Comparison of ENCODE assay signal across 27 cellular contexts in genomic region chr1:89104687-89105086, GRCh38. TPM values are rescaled to one million over a fixed set of nuclear protein-coding genes. Genes with fewer than 3 reads are reported as not detected.
DNase-seq lines count a peak whose midpoint lies in the region; ATAC-seq and TF ChIP-seq lines count a peak whose summit lies in the region.
"Had no signal": no experiment of that assay in that cellular context is flagged by ENCODE, and none has a peak within 500 bp of the region (broad histone marks: within the 10 kb centered on the region; RNA-seq: fewer than 3 reads in every experiment).

No MANE protein-coding gene starts in this region.

- no peak for ATAC-seq in activated naive CD8-positive, alpha-beta T cell treated with anti-CD3 and anti-CD28 coated beads, Interleukin-2, amount 50 U/mL, for 24 hours
- no peak for ATAC-seq in SK-N-SH treated with all-trans-retinoic acid at 6 μM for 48 hours
- no peak for ATAC-seq in GM19395 (IDR thresholded peaks at IDR 0.05; ENCODE audit: unreplicated experiment)
- ATAC-seq: HepG2, lower lobe of right lung had no signal

- H3K4me1 Mint-ChIP-seq in activated naive CD8-positive, alpha-beta T cell (ENCODE audit: low read depth), result peaks cover 20% of the 10 kb centered on the region
- H3K4me1 Mint-ChIP-seq in activated naive CD8-positive, alpha-beta T cell treated with anti-CD3 and anti-CD28 coated beads, Interleukin-2, amount 50 U/mL, for 24 hours, result peaks cover 5% of the 10 kb centered on the region
- H3K4me1 Mint-ChIP-seq: nephron had no signal

- no peak for DNase-seq in activated naive CD8-positive, alpha-beta T cell treated with anti-CD3 and anti-CD28 coated beads, Interleukin-2, amount 50 U/mL, for 24 hours
- DNase-seq in NCI-H2227 treated with DMSO at 0.1 percent for 48 hours (lab: John Stamatoyannopoulos, UW) (peak; percentile 31), iPS-NIHi7 (ENCODE audit: extremely low spot score) (peak; percentile 16), vagina (ENCODE audit: extremely low spot score in 2 of 2) (no peak)
- DNase-seq: activated CD4-positive, alpha-beta T cell treated with anti-CD3 and anti-CD28 coated beads, Interleukin-2, amount 10 ng/mL, durations not matched to agents 7 days and 5 days; activated CD8-positive, alpha-beta memory T cell treated with anti-CD3 and anti-CD28 coated beads, Interleukin-2, amount 50 U/mL, for 48 hours; activated effector memory CD4-positive, alpha-beta T cell treated with anti-CD3 and anti-CD28 coated beads, Interleukin-2, amount 50 U/mL, for 16 hours; C1 segment of cervical spinal cord; DMS 273 treated with DMSO at 0.1 percent for 48 hours; effector CD4-positive, alpha-beta T cell; lower lobe of right lung; NCI-H1092; NCI-H187; NCI-H526; SHP77; stimulated activated CD8-positive, alpha-beta memory T cell treated with anti-CD3 and anti-CD28 coated beads, Interleukin-4, amount 100 ng/mL, for 48 hours; SW 1271; T-helper 9 cell; transverse colon had no signal

- H3K36me3 Mint-ChIP-seq in activated naive CD8-positive, alpha-beta T cell, result peaks cover 53% of the 10 kb centered on the region
- peaks cover 63% of the 10 kb centered on the region for H3K36me3 Mint-ChIP-seq in activated naive CD8-positive, alpha-beta T cell treated with anti-CD3 and anti-CD28 coated beads, Interleukin-2, amount 50 U/mL, for 24 hours (ENCODE audit: low read depth)

- H3K4me3 ChIP-seq in vagina, result no peak overlapping the region
- H3K4me3 ChIP-seq: lower lobe of right lung, skin epidermis, transverse colon had no signal

- intact Hi-C loops in vagina (cut with DNase I), result no loop called here

- peaks cover 4% of the 10 kb centered on the region for H3K9me3 Mint-ChIP-seq in activated naive CD8-positive, alpha-beta T cell (ENCODE audit: low read depth)
- peaks cover 21% of the 10 kb centered on the region for H3K9me3 Mint-ChIP-seq in activated naive CD8-positive, alpha-beta T cell treated with anti-CD3 and anti-CD28 coated beads, Interleukin-2, amount 50 U/mL, for 24 hours
- H3K9me3 Mint-ChIP-seq: nephron had no signal

- H3K4me1 ChIP-seq in vagina, result no peaks in the 10 kb centered on the region
- H3K4me1 ChIP-seq: lower lobe of right lung, transverse colon had no signal

- no peak for TF ChIP-seq CTCF in vagina (IDR thresholded peaks at IDR 0.05)

- H3K9me3 ChIP-seq in vagina, result no peaks in the 10 kb centered on the region
- H3K9me3 ChIP-seq: lower lobe of right lung, transverse colon had no signal

- no peaks in the 10 kb centered on the region for H3K27me3 Mint-ChIP-seq in activated naive CD8-positive, alpha-beta T cell
- no peaks in the 10 kb centered on the region for H3K27me3 Mint-ChIP-seq in activated naive CD8-positive, alpha-beta T cell treated with anti-CD3 and anti-CD28 coated beads, Interleukin-2, amount 50 U/mL, for 24 hours
- H3K27me3 Mint-ChIP-seq: activated CD4-positive, alpha-beta T cell treated with anti-CD3 and anti-CD28 coated beads, Interleukin-2, amount 10 ng/mL, durations not matched to agents 7 days and 5 days had no signal

- no peak for TF ChIP-seq POLR2A in vagina (IDR thresholded peaks at IDR 0.05)

- no peak overlapping the region for H3K4me3 Mint-ChIP-seq in activated naive CD8-positive, alpha-beta T cell
- H3K4me3 Mint-ChIP-seq in activated naive CD8-positive, alpha-beta T cell treated with anti-CD3 and anti-CD28 coated beads, Interleukin-2, amount 50 U/mL, for 24 hours, result no peak overlapping the region
- H3K4me3 Mint-ChIP-seq: activated CD4-positive, alpha-beta T cell treated with anti-CD3 and anti-CD28 coated beads, Interleukin-2, amount 10 ng/mL, durations not matched to agents 7 days and 5 days; nephron had no signal

- H3K27ac ChIP-seq in vagina, result no peak overlapping the region
- H3K27ac ChIP-seq: epithelial cell of prostate, lower lobe of right lung, skin epidermis, transverse colon, VCaP had no signal

- H3K27me3 ChIP-seq in vagina, result no peaks in the 10 kb centered on the region
- H3K27me3 ChIP-seq: transverse colon had no signal

- peaks cover 0 to 52% of the 10 kb centered on the region in 2 donors for H3K36me3 ChIP-seq in vagina

- H3K27ac Mint-ChIP-seq in activated naive CD8-positive, alpha-beta T cell, result peak overlapping the region; percentile 52
- H3K27ac Mint-ChIP-seq in activated naive CD8-positive, alpha-beta T cell treated with anti-CD3 and anti-CD28 coated beads, Interleukin-2, amount 50 U/mL, for 24 hours, result no peak overlapping the region
- H3K27ac Mint-ChIP-seq: activated CD4-positive, alpha-beta T cell treated with anti-CD3 and anti-CD28 coated beads, Interleukin-2, amount 10 ng/mL, durations not matched to agents 7 days and 5 days; nephron had no signal

TF ChIP-seq in SK-N-SH treated with all-trans-retinoic acid at 6 μM for 48 hours, 23 proteins besides CTCF, POLR2A, EP300 and RAD21 (continues in another document):
- TF ChIP-seq ZFP3 (CRISPR knock-in tag; IDR thresholded peaks at IDR 0.05), result no peak
- no peak for TF ChIP-seq ESRRG (CRISPR knock-in tag; IDR thresholded peaks at IDR 0.05)
- TF ChIP-seq SNAI2 (CRISPR knock-in tag; IDR thresholded peaks at IDR 0.05), result no peak
- TF ChIP-seq PATZ1 (CRISPR knock-in tag; IDR thresholded peaks at IDR 0.05; ENCODE audit: borderline replicate concordance), result no peak
- TF ChIP-seq TOX (CRISPR knock-in tag; IDR thresholded peaks at IDR 0.05; ENCODE audit: borderline replicate concordance), result no peak
- no peak for TF ChIP-seq ZNF565 (CRISPR knock-in tag; conservative IDR thresholded peaks at IDR 0.05; ENCODE audit: low read depth)
- TF ChIP-seq BACH2 (CRISPR knock-in tag; IDR thresholded peaks at IDR 0.05; ENCODE audit: borderline replicate concordance), result no peak
- no peak for TF ChIP-seq ARNTL (CRISPR knock-in tag; IDR thresholded peaks at IDR 0.05; ENCODE audit: borderline replicate concordance, low read depth)
- no peak for TF ChIP-seq CSDC2 (CRISPR knock-in tag; IDR thresholded peaks at IDR 0.05)
- no peak for TF ChIP-seq ISL1 (CRISPR knock-in tag; IDR thresholded peaks at IDR 0.05)
- TF ChIP-seq, protein P1, sequence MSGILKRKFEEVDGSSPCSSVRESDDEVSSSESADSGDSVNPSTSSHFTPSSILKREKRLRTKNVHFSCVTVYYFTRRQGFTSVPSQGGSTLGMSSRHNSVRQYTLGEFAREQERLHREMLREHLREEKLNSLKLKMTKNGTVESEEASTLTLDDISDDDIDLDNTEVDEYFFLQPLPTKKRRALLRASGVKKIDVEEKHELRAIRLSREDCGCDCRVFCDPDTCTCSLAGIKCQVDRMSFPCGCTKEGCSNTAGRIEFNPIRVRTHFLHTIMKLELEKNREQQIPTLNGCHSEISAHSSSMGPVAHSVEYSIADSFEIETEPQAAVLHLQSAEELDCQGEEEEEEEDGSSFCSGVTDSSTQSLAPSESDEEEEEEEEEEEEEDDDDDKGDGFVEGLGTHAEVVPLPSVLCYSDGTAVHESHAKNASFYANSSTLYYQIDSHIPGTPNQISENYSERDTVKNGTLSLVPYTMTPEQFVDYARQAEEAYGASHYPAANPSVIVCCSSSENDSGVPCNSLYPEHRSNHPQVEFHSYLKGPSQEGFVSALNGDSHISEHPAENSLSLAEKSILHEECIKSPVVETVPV (CRISPR knock-in tag; IDR thresholded peaks at IDR 0.05), result no peak
- no peak for TF ChIP-seq TCF4 (CRISPR knock-in tag; IDR thresholded peaks at IDR 0.05; ENCODE audit: borderline replicate concordance)
- TF ChIP-seq ZFP30 (CRISPR knock-in tag; IDR thresholded peaks at IDR 0.05), result no peak
- no peak for TF ChIP-seq GLIS3 (CRISPR knock-in tag; IDR thresholded peaks at IDR 0.05)
- TF ChIP-seq POU6F1 (CRISPR knock-in tag; IDR thresholded peaks at IDR 0.05; ENCODE audit: borderline replicate concordance, low read depth), result no peak
- TF ChIP-seq CREB5 (CRISPR knock-in tag; IDR thresholded peaks at IDR 0.05; ENCODE audit: low read depth), result no peak
- no peak for TF ChIP-seq ZC3H10 (CRISPR knock-in tag; IDR thresholded peaks at IDR 0.05)
- no peak for TF ChIP-seq PPARA (CRISPR knock-in tag; IDR thresholded peaks at IDR 0.05; ENCODE audit: borderline replicate concordance)

RNA-seq across cellular contexts. Expression of gene GBP2, which starts 21.2 kb away (rescaled TPM):
- total RNA-seq in vagina, result 59.4 TPM

RNA-seq across cellular contexts. Expression of gene GBP1, which starts 39.7 kb away (rescaled TPM):
- 17.4 TPM for total RNA-seq in vagina

Comparison
In these comparisons a context has a peak if more than half of its experiments do, and no peak if none do; other contexts are left out.
1. DNase-seq: peak in NCI-H2227 treated with DMSO at 0.1 percent for 48 hours (single experiment) and iPS-NIHi7 (single experiment); none in activated naive CD8-positive, alpha-beta T cell treated with anti-CD3 and anti-CD28 coated beads, Interleukin-2, amount 50 U/mL, for 24 hours (single experiment) and vagina (0 of 2).